29 cellular contexts compared by ENCODE assay signal in genomic region chr2:77336013-77336412, GRCh38.
"Had no signal": no experiment of that assay in that cellular context is flagged by ENCODE, and none has a peak within 500 bp of the region (broad histone marks: within the 10 kb centered on the region; RNA-seq: fewer than 3 reads in every experiment).

No MANE protein-coding gene starts in this region.

- H3K27ac ChIP-seq: stomach, suprapubic skin, testis, thoracic aorta, thyroid gland, tibial artery, tibial nerve, transverse colon, upper lobe of left lung, upper lobe of right lung, uterus, vagina had no signal

- H3K4me1 Mint-ChIP-seq: stimulated activated effector memory CD8-positive, alpha-beta T cell treated with anti-CD3 and anti-CD28 coated beads, Interleukin-12 subunit alpha, Interleukin-12 subunit beta, amount 100 ng/mL, for 72 hours; stimulated activated memory B cell treated with anti-CD40 and anti-IgM and Interleukin-4, amounts not matched to agents 10 μg/mL and 1 μg/mL and 100 μg/mL, for 72 hours; stimulated activated naive B cell treated with anti-CD40 and anti-IgM and Interleukin-4, amounts not matched to agents 10 μg/mL and 1 μg/mL and 100 μg/mL, for 72 hours; stimulated activated naive CD8-positive, alpha-beta T cell treated with anti-CD3 and anti-CD28 coated beads, Interleukin-15, amount 100 ng/mL, for 72 hours had no signal

- H3K4me1 ChIP-seq: stomach, suprapubic skin, testis, thyroid gland, tibial artery, tibial nerve, transverse colon, upper lobe of left lung, upper lobe of right lung, uterus, vagina had no signal

- H3K27me3 ChIP-seq: stomach, suprapubic skin, testis, thyroid gland, tibial artery, tibial nerve, transverse colon, upper lobe of left lung, upper lobe of right lung, uterus, vagina had no signal

- H3K4me3 ChIP-seq: stomach, suprapubic skin, testis, thoracic aorta, thyroid gland, tibial artery, tibial nerve, transverse colon, upper lobe of left lung, upper lobe of right lung, uterus, vagina had no signal

- DNase-seq: stimulated activated CD4-positive, alpha-beta T cell treated with anti-CD3 and anti-CD28 coated beads, Interleukin-2, amount 100 ng/mL, for 48 hours; stimulated activated CD4-positive, alpha-beta T cell treated with anti-CD3 and anti-CD28 coated beads, Interleukin-4, amount 100 ng/mL, for 1 hour; stimulated activated CD4-positive, alpha-beta T cell treated with anti-CD3 and anti-CD28 coated beads, Interleukin-4, amount 100 ng/mL, for 24 hours; stimulated activated CD4-positive, alpha-beta T cell treated with anti-CD3 and anti-CD28 coated beads, Interleukin-4, amount 100 ng/mL, for 4 hours; stimulated activated CD8-positive, alpha-beta memory T cell treated with anti-CD3 and anti-CD28 coated beads, Interleukin-4, amount 100 ng/mL, for 48 hours; stimulated activated naive B cell treated with anti-CD40 and anti-IgM and Interleukin-4, amounts not matched to agents 10 μg/mL and 1 μg/mL and 100 μg/mL, for 72 hours; stimulated activated naive CD4-positive, alpha-beta T cell; stimulated activated naive CD4-positive, alpha-beta T cell treated with Interleukin-2 at 50 U/mL for 16 hours; stimulated activated naive CD8-positive, alpha-beta T cell treated with anti-CD3 and anti-CD28 coated beads, Interleukin-15, amount 100 ng/mL, for 72 hours; stimulated activated naive CD8-positive, alpha-beta T cell treated with anti-CD3 and anti-CD28 coated beads, Interleukin-15, Interleukin-2, amounts not matched to agents 100 U/mL and 50 U/mL, for 24 hours; stomach; substantia nigra; testis; thyroid gland; tibial artery; transverse colon; trophoblast cell; upper lobe of left lung; upper lobe of right lung; uterus had no signal

- FAIRE-seq: urothelium cell line had no signal

- ATAC-seq: stimulated activated effector memory CD8-positive, alpha-beta T cell treated with anti-CD3 and anti-CD28 coated beads, Interleukin-12 subunit alpha, Interleukin-12 subunit beta, amount 100 ng/mL, for 72 hours; stimulated activated memory B cell treated with anti-CD40 and anti-IgM and Interleukin-4, amounts not matched to agents 10 μg/mL and 1 μg/mL and 100 μg/mL, for 72 hours; stimulated activated naive B cell treated with anti-CD40 and anti-IgM and Interleukin-4, amounts not matched to agents 10 μg/mL and 1 μg/mL and 100 μg/mL, for 72 hours; stimulated activated naive CD8-positive, alpha-beta T cell treated with anti-CD3 and anti-CD28 coated beads, Interleukin-15, amount 100 ng/mL, for 72 hours; stimulated activated naive CD8-positive, alpha-beta T cell treated with anti-CD3 and anti-CD28 coated beads, Interleukin-15, Interleukin-2, amounts not matched to agents 100 U/mL and 50 U/mL, for 24 hours; upper lobe of right lung had no signal

- H3K27ac Mint-ChIP-seq: stimulated activated effector memory CD8-positive, alpha-beta T cell treated with anti-CD3 and anti-CD28 coated beads, Interleukin-12 subunit alpha, Interleukin-12 subunit beta, amount 100 ng/mL, for 72 hours; stimulated activated memory B cell treated with anti-CD40 and anti-IgM and Interleukin-4, amounts not matched to agents 10 μg/mL and 1 μg/mL and 100 μg/mL, for 72 hours; stimulated activated naive B cell treated with anti-CD40 and anti-IgM and Interleukin-4, amounts not matched to agents 10 μg/mL and 1 μg/mL and 100 μg/mL, for 72 hours; stimulated activated naive CD8-positive, alpha-beta T cell treated with anti-CD3 and anti-CD28 coated beads, Interleukin-15, amount 100 ng/mL, for 72 hours; stimulated activated naive CD8-positive, alpha-beta T cell treated with anti-CD3 and anti-CD28 coated beads, Interleukin-15, Interleukin-2, amounts not matched to agents 100 ng/mL and 50 ng/mL, for 24 hours; type B pancreatic cell had no signal

- H3K36me3 ChIP-seq: stomach, suprapubic skin, thoracic aorta, thyroid gland, tibial artery, tibial nerve, transverse colon, upper lobe of left lung, upper lobe of right lung, uterus, vagina had no signal

- H3K36me3 Mint-ChIP-seq: stimulated activated effector memory CD8-positive, alpha-beta T cell treated with anti-CD3 and anti-CD28 coated beads, Interleukin-12 subunit alpha, Interleukin-12 subunit beta, amount 100 ng/mL, for 72 hours; stimulated activated memory B cell treated with anti-CD40 and anti-IgM and Interleukin-4, amounts not matched to agents 10 μg/mL and 1 μg/mL and 100 μg/mL, for 72 hours; stimulated activated naive B cell treated with anti-CD40 and anti-IgM and Interleukin-4, amounts not matched to agents 10 μg/mL and 1 μg/mL and 100 μg/mL, for 72 hours; type B pancreatic cell had no signal

- H3K27me3 Mint-ChIP-seq: stimulated activated memory B cell treated with anti-CD40 and anti-IgM and Interleukin-4, amounts not matched to agents 10 μg/mL and 1 μg/mL and 100 μg/mL, for 72 hours; stimulated activated naive B cell treated with anti-CD40 and anti-IgM and Interleukin-4, amounts not matched to agents 10 μg/mL and 1 μg/mL and 100 μg/mL, for 72 hours; stimulated activated naive CD8-positive, alpha-beta T cell treated with anti-CD3 and anti-CD28 coated beads, Interleukin-15, amount 100 ng/mL, for 72 hours; stimulated activated naive CD8-positive, alpha-beta T cell treated with anti-CD3 and anti-CD28 coated beads, Interleukin-15, Interleukin-2, amounts not matched to agents 100 ng/mL and 50 ng/mL, for 24 hours; type B pancreatic cell had no signal

- H3K4me3 Mint-ChIP-seq: stimulated activated effector memory CD8-positive, alpha-beta T cell treated with anti-CD3 and anti-CD28 coated beads, Interleukin-12 subunit alpha, Interleukin-12 subunit beta, amount 100 ng/mL, for 72 hours; stimulated activated memory B cell treated with anti-CD40 and anti-IgM and Interleukin-4, amounts not matched to agents 10 μg/mL and 1 μg/mL and 100 μg/mL, for 72 hours; stimulated activated naive B cell treated with anti-CD40 and anti-IgM and Interleukin-4, amounts not matched to agents 10 μg/mL and 1 μg/mL and 100 μg/mL, for 72 hours; stimulated activated naive CD8-positive, alpha-beta T cell treated with anti-CD3 and anti-CD28 coated beads, Interleukin-15, amount 100 ng/mL, for 72 hours; stimulated activated naive CD8-positive, alpha-beta T cell treated with anti-CD3 and anti-CD28 coated beads, Interleukin-15, Interleukin-2, amounts not matched to agents 100 ng/mL and 50 ng/mL, for 24 hours; type B pancreatic cell had no signal

- H3K9me3 ChIP-seq: testis, thoracic aorta, thyroid gland, tibial artery, transverse colon, upper lobe of right lung, uterus, vagina had no signal
